ENCODE assay signal across 1 cellular context in genomic region chr1:1431845-1432565, GRCh38.
TF ChIP-seq lines count a peak whose summit lies in the region.

No MANE protein-coding gene starts in this region.

TF ChIP-seq in A549, 52 proteins besides CTCF, POLR2A, EP300 and RAD21:
- no peak for TF ChIP-seq JUNB (IDR thresholded peaks at IDR 0.05)
TF ChIP-seq in A549: peak in this region for 0.
